29 cellular contexts compared by ENCODE assay signal in genomic region chr4:181692965-181693364, GRCh38.
"Had no signal": no experiment of that assay in that cellular context is flagged by ENCODE, and none has a peak within 500 bp of the region (broad histone marks: within the 10 kb centered on the region; RNA-seq: fewer than 3 reads in every experiment).

No MANE protein-coding gene starts in this region.

- DNase-seq: naive thymus-derived CD4-positive, alpha-beta T cell; natural killer cell; nucleus accumbens; pancreas; psoas muscle; right cardiac atrium; spleen; stimulated activated CD4-positive, alpha-beta T cell treated with anti-CD3 and anti-CD28 coated beads, Interleukin-12 subunit alpha, Interleukin-12 subunit beta, amount 100 ng/mL, for 4 hours; stimulated activated CD4-positive, alpha-beta T cell treated with anti-CD3 and anti-CD28 coated beads, Interleukin-1b, Interleukin-23, amount 100 ng/mL, for 48 hours; stimulated activated CD4-positive, alpha-beta T cell treated with anti-CD3 and anti-CD28 coated beads, Interleukin-4, amount 100 ng/mL, for 1 hour; stimulated activated CD4-positive, alpha-beta T cell treated with anti-CD3 and anti-CD28 coated beads, Interleukin-4, amount 100 ng/mL, for 4 hours; stimulated activated CD8-positive, alpha-beta memory T cell treated with anti-CD3 and anti-CD28 coated beads, Interleukin-4, amount 100 ng/mL, for 48 hours; stimulated activated naive CD4-positive, alpha-beta T cell; stimulated activated naive CD8-positive, alpha-beta T cell treated with anti-CD3 and anti-CD28 coated beads, Interleukin-15, amount 100 ng/mL, for 72 hours; stimulated activated naive CD8-positive, alpha-beta T cell treated with anti-CD3 and anti-CD28 coated beads, Interleukin-15, Interleukin-2, amounts not matched to agents 100 U/mL and 50 U/mL, for 24 hours; substantia nigra; testis; tibial artery; transverse colon; upper lobe of right lung; uterus had no signal

- H3K4me2 ChIP-seq: smooth muscle cell had no signal

- H3K36me3 ChIP-seq: neutrophil, pancreas, spleen, suprapubic skin, tibial artery, transverse colon, upper lobe of right lung, uterus had no signal

- H3K4me3 ChIP-seq: pancreas, psoas muscle, skin epidermis, smooth muscle cell, spleen, suprapubic skin, testis, tibial artery, transverse colon, upper lobe of right lung, uterus had no signal

- H3K27ac ChIP-seq: neutrophil, pancreas, psoas muscle, skin epidermis, spleen, suprapubic skin, testis, tibial artery, transverse colon, upper lobe of right lung, uterus had no signal

- H3K27ac Mint-ChIP-seq: naive thymus-derived CD4-positive, alpha-beta T cell; natural killer cell; nephron; stimulated activated memory B cell treated with anti-CD40 and anti-IgM and Interleukin-4, amounts not matched to agents 10 μg/mL and 1 μg/mL and 100 μg/mL, for 72 hours; stimulated activated naive CD8-positive, alpha-beta T cell treated with anti-CD3 and anti-CD28 coated beads, Interleukin-15, amount 100 ng/mL, for 72 hours; type B pancreatic cell had no signal

- FAIRE-seq: pancreas had no signal

- H3K4me1 ChIP-seq: pancreas, psoas muscle, spleen, suprapubic skin, testis, tibial artery, transverse colon, upper lobe of right lung, uterus had no signal

- H3K9me3 Mint-ChIP-seq: nephron; stimulated activated memory B cell treated with anti-CD40 and anti-IgM and Interleukin-4, amounts not matched to agents 10 μg/mL and 1 μg/mL and 100 μg/mL, for 72 hours; type B pancreatic cell had no signal

- H3K27me3 ChIP-seq: neutrophil, pancreas, spleen, suprapubic skin, testis, tibial artery, transverse colon, upper lobe of right lung, uterus had no signal

- H3K4me1 Mint-ChIP-seq: naive thymus-derived CD4-positive, alpha-beta T cell; natural killer cell; nephron; stimulated activated memory B cell treated with anti-CD40 and anti-IgM and Interleukin-4, amounts not matched to agents 10 μg/mL and 1 μg/mL and 100 μg/mL, for 72 hours; stimulated activated naive CD8-positive, alpha-beta T cell treated with anti-CD3 and anti-CD28 coated beads, Interleukin-15, amount 100 ng/mL, for 72 hours had no signal

- H3K9me3 ChIP-seq: neutrophil, pancreas, psoas muscle, spleen, suprapubic skin, testis, tibial artery, transverse colon, upper lobe of right lung, uterus had no signal

- H3K4me3 Mint-ChIP-seq: naive thymus-derived CD4-positive, alpha-beta T cell; natural killer cell; nephron; stimulated activated memory B cell treated with anti-CD40 and anti-IgM and Interleukin-4, amounts not matched to agents 10 μg/mL and 1 μg/mL and 100 μg/mL, for 72 hours; stimulated activated naive CD8-positive, alpha-beta T cell treated with anti-CD3 and anti-CD28 coated beads, Interleukin-15, amount 100 ng/mL, for 72 hours; type B pancreatic cell had no signal

- ATAC-seq: naive thymus-derived CD4-positive, alpha-beta T cell; natural killer cell; pancreas; psoas muscle; right cardiac atrium; sciatic nerve; stimulated activated memory B cell treated with anti-CD40 and anti-IgM and Interleukin-4, amounts not matched to agents 10 μg/mL and 1 μg/mL and 100 μg/mL, for 72 hours; stimulated activated naive CD8-positive, alpha-beta T cell treated with anti-CD3 and anti-CD28 coated beads, Interleukin-15, amount 100 ng/mL, for 72 hours; stimulated activated naive CD8-positive, alpha-beta T cell treated with anti-CD3 and anti-CD28 coated beads, Interleukin-15, Interleukin-2, amounts not matched to agents 100 U/mL and 50 U/mL, for 24 hours; upper lobe of right lung had no signal

- H3K27me3 Mint-ChIP-seq: naive thymus-derived CD4-positive, alpha-beta T cell; stimulated activated memory B cell treated with anti-CD40 and anti-IgM and Interleukin-4, amounts not matched to agents 10 μg/mL and 1 μg/mL and 100 μg/mL, for 72 hours; stimulated activated naive CD8-positive, alpha-beta T cell treated with anti-CD3 and anti-CD28 coated beads, Interleukin-15, amount 100 ng/mL, for 72 hours; type B pancreatic cell had no signal

- H3K36me3 Mint-ChIP-seq: naive thymus-derived CD4-positive, alpha-beta T cell; natural killer cell; stimulated activated memory B cell treated with anti-CD40 and anti-IgM and Interleukin-4, amounts not matched to agents 10 μg/mL and 1 μg/mL and 100 μg/mL, for 72 hours; type B pancreatic cell had no signal
